Comparison of ENCODE assay signal across 13 cellular contexts in the genomic region with DNA sequence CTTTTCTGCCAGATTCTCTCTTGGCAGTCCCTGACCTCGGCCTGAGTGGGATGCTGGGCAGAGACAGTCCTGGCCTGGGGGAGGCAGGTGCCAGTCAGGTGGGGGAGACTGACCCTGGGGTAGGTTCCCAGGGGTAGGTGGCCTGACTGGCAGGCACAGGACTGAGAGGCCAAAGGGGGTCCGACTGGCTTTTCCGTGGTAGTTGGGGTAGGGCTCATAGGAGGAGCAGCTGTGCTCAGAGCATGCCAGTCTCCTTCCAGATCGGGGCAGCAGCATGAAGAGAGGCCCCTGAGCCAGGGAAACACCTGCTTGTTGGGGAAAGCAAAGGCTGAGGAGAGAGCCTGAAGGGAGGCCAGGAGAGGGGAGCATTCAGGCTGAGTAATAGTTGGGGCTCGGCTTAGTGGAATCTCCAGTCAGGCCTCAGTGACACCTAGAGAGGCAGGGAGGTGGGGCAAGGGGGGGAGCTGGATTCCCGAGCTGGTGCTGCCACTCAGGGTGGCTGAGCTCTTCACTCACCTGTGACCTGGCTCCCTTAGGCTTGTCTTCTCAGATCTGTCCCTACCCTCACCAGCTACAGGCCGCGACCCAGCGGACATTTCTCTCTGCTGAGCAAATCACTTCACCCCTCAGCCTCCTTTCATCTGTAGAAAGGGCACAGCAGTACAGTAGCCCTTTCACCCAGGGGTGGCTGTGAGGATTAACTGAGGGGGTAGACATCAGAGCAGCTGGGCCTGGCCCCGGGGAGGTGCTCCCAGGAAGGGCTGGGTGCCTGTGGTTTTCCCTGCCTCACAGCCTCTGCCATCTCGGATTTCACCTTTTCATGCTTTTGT. TPM values are rescaled to one million over a fixed set of nuclear protein-coding genes. Genes with fewer than 3 reads are reported as not detected.
DNase-seq lines count a peak whose midpoint lies in the region; ATAC-seq and TF ChIP-seq lines count a peak whose summit lies in the region.
"Had no signal": no experiment of that assay in that cellular context is flagged by ENCODE, and none has a peak within 500 bp of the region (broad histone marks: within the 10 kb centered on the region; RNA-seq: fewer than 3 reads in every experiment).

No MANE protein-coding gene starts in this region.

- H3K9me3 Mint-ChIP-seq in stimulated activated naive B cell treated with anti-CD40 and anti-IgM and Interleukin-4, amounts not matched to agents 10 μg/mL and 1 μg/mL and 100 μg/mL, for 72 hours = no peaks in the 10 kb centered on the region
- H3K9me3 Mint-ChIP-seq: activated CD4-positive, alpha-beta T cell treated with anti-CD3 and anti-CD28 coated beads, Interleukin-2, amount 10 ng/mL, durations not matched to agents 7 days and 5 days had no signal

- H3K9me3 ChIP-seq in cardiac muscle cell (ENCODE audit: low read depth) = no peaks in the 10 kb centered on the region
- H3K9me3 ChIP-seq: left lung, uterus had no signal

- no peak overlapping the region for H3K4me3 ChIP-seq in cardiac muscle cell
- H3K4me3 ChIP-seq: dorsolateral prefrontal cortex, left lung, uterus had no signal

- H3K27ac ChIP-seq in cardiac muscle cell = peak overlapping the region; percentile 69
- H3K27ac ChIP-seq: dorsolateral prefrontal cortex, left lung, uterus had no signal

- peaks cover 2% of the 10 kb centered on the region for H3K36me3 ChIP-seq in cardiac muscle cell
- H3K36me3 ChIP-seq: uterus had no signal

- H3K4me3 Mint-ChIP-seq in stimulated activated naive B cell treated with anti-CD40 and anti-IgM and Interleukin-4, amounts not matched to agents 10 μg/mL and 1 μg/mL and 100 μg/mL, for 72 hours = no peak overlapping the region
- H3K4me3 Mint-ChIP-seq: activated CD4-positive, alpha-beta T cell treated with anti-CD3 and anti-CD28 coated beads, Interleukin-2, amount 10 ng/mL, durations not matched to agents 7 days and 5 days had no signal

- intact Hi-C loops in Right ventricle myocardium superior (cut with DNase I) (no loop called here), Right ventricle myocardium inferior (cut with DNase I) (no loop called here)

- H3K4me1 Mint-ChIP-seq in stimulated activated naive B cell treated with anti-CD40 and anti-IgM and Interleukin-4, amounts not matched to agents 10 μg/mL and 1 μg/mL and 100 μg/mL, for 72 hours = peaks cover 18 to 29% of the 10 kb centered on the region in 2 donors
- H3K4me1 Mint-ChIP-seq: activated CD4-positive, alpha-beta T cell treated with anti-CD3 and anti-CD28 coated beads, Interleukin-2, amount 10 ng/mL, durations not matched to agents 7 days and 5 days had no signal

- TF ChIP-seq CTCF in cardiac muscle cell (IDR thresholded peaks at IDR 0.05; ENCODE audit: low read depth, low read length) = no peak

- H3K4me1 ChIP-seq in cardiac muscle cell (ENCODE audit: low read depth) = peaks cover 6% of the 10 kb centered on the region

- peaks cover 45 to 62% of the 10 kb centered on the region in 2 donors for H3K36me3 Mint-ChIP-seq in stimulated activated naive B cell treated with anti-CD40 and anti-IgM and Interleukin-4, amounts not matched to agents 10 μg/mL and 1 μg/mL and 100 μg/mL, for 72 hours

- H3K27ac Mint-ChIP-seq in stimulated activated naive B cell treated with anti-CD40 and anti-IgM and Interleukin-4, amounts not matched to agents 10 μg/mL and 1 μg/mL and 100 μg/mL, for 72 hours = peak overlapping the region; percentile 67
- H3K27ac Mint-ChIP-seq: activated CD4-positive, alpha-beta T cell treated with anti-CD3 and anti-CD28 coated beads, Interleukin-2, amount 10 ng/mL, durations not matched to agents 7 days and 5 days had no signal

- no peaks in the 10 kb centered on the region for H3K27me3 ChIP-seq in cardiac muscle cell
- H3K27me3 ChIP-seq: dorsolateral prefrontal cortex, left lung, uterus had no signal

- ATAC-seq in Right ventricle myocardium superior (ENCODE audit: poor library complexity) (no peak), GM21423 (IDR thresholded peaks at IDR 0.05; ENCODE audit: unreplicated experiment) (no peak), Right ventricle myocardium inferior (no peak)
- no peak for ATAC-seq in stimulated activated naive B cell treated with anti-CD40 and anti-IgM and Interleukin-4, amounts not matched to agents 10 μg/mL and 1 μg/mL and 100 μg/mL, for 72 hours (replicated peaks)
- ATAC-seq: left lung had no signal

- no peak for DNase-seq in cardiac muscle cell (ENCODE audit: low read depth in 1 of 2, low spot score in 1 of 2)
- DNase-seq in Right ventricle myocardium superior = no peak
- DNase-seq in NCI-H69 (lab: John Stamatoyannopoulos, UW) = peak; percentile 55
- DNase-seq in glomerular visceral epithelial cell (ENCODE audit: extremely low spot score) = peak; percentile 73
- DNase-seq in stimulated activated naive B cell treated with anti-CD40 and anti-IgM and Interleukin-4, amounts not matched to agents 10 μg/mL and 1 μg/mL and 100 μg/mL, for 72 hours = no peak
- DNase-seq in CD1c-positive myeloid dendritic cell (ENCODE audit: extremely low spot score) = no peak
- DNase-seq in Right ventricle myocardium inferior (ENCODE audit: missing footprints) = no peak
- DNase-seq: activated CD4-positive, alpha-beta T cell treated with anti-CD3 and anti-CD28 coated beads, Interleukin-2, amount 10 ng/mL, durations not matched to agents 7 days and 5 days; dorsolateral prefrontal cortex; stimulated activated CD4-positive, alpha-beta T cell treated with anti-CD3 and anti-CD28 coated beads, Interleukin-2, amount 100 ng/mL, for 24 hours; uterus had no signal

- H3K27me3 Mint-ChIP-seq in stimulated activated naive B cell treated with anti-CD40 and anti-IgM and Interleukin-4, amounts not matched to agents 10 μg/mL and 1 μg/mL and 100 μg/mL, for 72 hours = no peaks in the 10 kb centered on the region
- H3K27me3 Mint-ChIP-seq: activated CD4-positive, alpha-beta T cell treated with anti-CD3 and anti-CD28 coated beads, Interleukin-2, amount 10 ng/mL, durations not matched to agents 7 days and 5 days had no signal

RNA-seq across cellular contexts. Expression of a gene that starts 26.2 kb away (rescaled TPM):
- total RNA-seq in cardiac muscle cell (26.2 and 83.5 TPM in 2 replicates), Right ventricle myocardium superior (10.2 TPM), Right ventricle myocardium inferior (13.6 TPM)
- 31.7 and 82.1 TPM in 2 replicates for polyA plus RNA-seq in cardiac muscle cell

RNA-seq across cellular contexts. Expression of a gene that starts 45.3 kb away (rescaled TPM):
- total RNA-seq in cardiac muscle cell (1.5 and 2.1 TPM in 2 replicates), Right ventricle myocardium superior (4.8 TPM), Right ventricle myocardium inferior (7.4 TPM)
- 1.6 and 3.3 TPM in 2 replicates for polyA plus RNA-seq in cardiac muscle cell

Comparison
In these comparisons a context has a peak if more than half of its experiments do, and no peak if none do; other contexts are left out.
1. DNase-seq: peak in NCI-H69 (single experiment) and glomerular visceral epithelial cell (single experiment); none in cardiac muscle cell (0 of 2), Right ventricle myocardium superior (single experiment), stimulated activated naive B cell treated with anti-CD40 and anti-IgM and Interleukin-4, amounts not matched to agents 10 μg/mL and 1 μg/mL and 100 μg/mL, for 72 hours (single experiment), CD1c-positive myeloid dendritic cell (single experiment) and Right ventricle myocardium inferior (single experiment).